In the genomic region with DNA sequence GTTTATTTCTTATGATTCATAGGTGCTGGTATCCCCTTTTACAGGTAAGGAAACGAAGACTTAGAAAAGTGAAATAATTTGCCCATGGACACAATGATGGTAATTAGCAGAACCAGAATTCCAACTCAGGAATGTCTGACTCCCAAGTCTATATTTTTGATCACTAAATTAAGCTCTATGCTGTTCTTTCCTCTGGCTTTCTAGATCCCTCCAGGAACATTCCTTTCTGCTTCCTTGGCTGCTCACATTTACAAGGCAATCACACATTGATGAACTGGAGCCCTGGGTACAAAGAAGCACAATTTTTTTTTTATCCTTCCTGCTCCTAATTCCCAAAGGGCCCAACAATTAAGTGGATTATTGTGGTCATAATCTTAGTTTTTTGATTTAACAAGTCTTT, we compare ENCODE assay signal across 1 cellular context.
TF ChIP-seq lines count a peak whose summit lies in the region.

No MANE protein-coding gene starts in this region.

TF ChIP-seq in HepG2, 621 proteins besides CTCF, POLR2A, EP300 and RAD21 (continued from another document):
- TF ChIP-seq E2F1 (CRISPR knock-in tag; IDR thresholded peaks at IDR 0.05) (no peak), BRF2 (CRISPR knock-in tag; IDR thresholded peaks at IDR 0.05) (no peak), ZNF883 (CRISPR knock-in tag; IDR thresholded peaks at IDR 0.05; ENCODE audit: not compliant biosample characterization) (no peak), ESRRA (CRISPR knock-in tag; IDR thresholded peaks at IDR 0.05; ENCODE audit: low read depth) (no peak), ZNF329 (CRISPR knock-in tag; IDR thresholded peaks at IDR 0.05; ENCODE audit: low read depth) (no peak), NCOA1 (CRISPR knock-in tag; IDR thresholded peaks at IDR 0.05) (no peak), MTERF4 (CRISPR knock-in tag; IDR thresholded peaks at IDR 0.05) (no peak), KMT2A (CRISPR knock-in tag; IDR thresholded peaks at IDR 0.05) (no peak)
- TF ChIP-seq, protein P1, sequence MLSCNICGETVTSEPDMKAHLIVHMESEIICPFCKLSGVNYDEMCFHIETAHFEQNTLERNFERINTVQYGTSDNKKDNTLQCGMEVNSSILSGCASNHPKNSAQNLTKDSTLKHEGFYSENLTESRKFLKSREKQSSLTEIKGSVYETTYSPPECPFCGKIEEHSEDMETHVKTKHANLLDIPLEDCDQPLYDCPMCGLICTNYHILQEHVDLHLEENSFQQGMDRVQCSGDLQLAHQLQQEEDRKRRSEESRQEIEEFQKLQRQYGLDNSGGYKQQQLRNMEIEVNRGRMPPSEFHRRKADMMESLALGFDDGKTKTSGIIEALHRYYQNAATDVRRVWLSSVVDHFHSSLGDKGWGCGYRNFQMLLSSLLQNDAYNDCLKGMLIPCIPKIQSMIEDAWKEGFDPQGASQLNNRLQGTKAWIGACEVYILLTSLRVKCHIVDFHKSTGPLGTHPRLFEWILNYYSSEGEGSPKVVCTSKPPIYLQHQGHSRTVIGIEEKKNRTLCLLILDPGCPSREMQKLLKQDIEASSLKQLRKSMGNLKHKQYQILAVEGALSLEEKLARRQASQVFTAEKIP (CRISPR knock-in tag; IDR thresholded peaks at IDR 0.05; ENCODE audit: borderline replicate concordance) = no peak
TF ChIP-seq in HepG2: peak in this region for 0.
